In genomic region chr1:231507476-231508355, GRCh38 we compare ENCODE assay signal across 2 cellular contexts.
A peak's percentile ranks its signal among the peaks of the same experiment; 100 is the strongest.
TF ChIP-seq lines count a peak whose summit lies in the region.

No MANE protein-coding gene starts in this region.

TF ChIP-seq in HepG2, 621 proteins besides CTCF, POLR2A, EP300 and RAD21:
- no peak for TF ChIP-seq ZNF792 (CRISPR knock-in tag; IDR thresholded peaks at IDR 0.05)
- TF ChIP-seq ZBTB33 (CRISPR knock-in tag; IDR thresholded peaks at IDR 0.05), result peak; percentile 57; the same call in 1 of the 2 replicates
- TF ChIP-seq ZBTB46 (CRISPR knock-in tag; IDR thresholded peaks at IDR 0.05; ENCODE audit: borderline replicate concordance), result no peak
- no peak for TF ChIP-seq YEATS4 (CRISPR knock-in tag; IDR thresholded peaks at IDR 0.05; ENCODE audit: borderline replicate concordance)

TF ChIP-seq in SK-N-SH, 30 proteins besides CTCF, POLR2A, EP300 and RAD21:
- TF ChIP-seq SMC3 (IDR thresholded peaks at IDR 0.05; ENCODE audit: low read depth, low read length) (no peak), TCF12 (IDR thresholded peaks at IDR 0.05) (peak; percentile 52)
TF ChIP-seq in SK-N-SH: peak in this region for 1.
